9 cellular contexts compared by ENCODE assay signal in the genomic region with DNA sequence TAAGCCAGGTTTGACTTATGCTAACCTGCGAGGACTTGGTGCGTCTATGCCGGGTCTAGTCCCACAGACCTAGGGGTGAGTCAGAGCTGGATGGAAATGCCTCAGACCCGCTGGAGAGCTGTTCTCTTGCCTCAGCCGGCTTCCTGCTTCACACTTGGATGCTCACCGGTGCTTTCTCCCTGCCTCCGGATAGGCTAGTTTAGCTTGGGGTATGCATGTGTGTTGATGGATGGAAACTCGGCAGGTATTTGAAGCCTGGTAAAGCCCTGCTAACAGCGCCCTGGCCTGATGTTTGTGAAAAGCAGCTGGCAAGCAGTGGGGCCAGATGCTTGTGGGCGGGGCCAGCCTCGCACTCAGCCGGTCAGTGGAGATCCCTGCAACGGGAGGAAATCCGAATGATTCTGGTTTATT. TPM values are rescaled to one million over a fixed set of nuclear protein-coding genes. Genes with fewer than 3 reads are reported as not detected.
DNase-seq lines count a peak whose midpoint lies in the region; ATAC-seq, FAIRE-seq and TF ChIP-seq lines count a peak whose summit lies in the region.
"Had no signal": no experiment of that assay in that cellular context is flagged by ENCODE, and none has a peak within 500 bp of the region (broad histone marks: within the 10 kb centered on the region; RNA-seq: fewer than 3 reads in every experiment).

No MANE protein-coding gene starts in this region.

- H3K27ac Mint-ChIP-seq in stimulated activated naive CD8-positive, alpha-beta T cell treated with anti-CD3 and anti-CD28 coated beads, Interleukin-15, Interleukin-2, amounts not matched to agents 100 ng/mL and 50 ng/mL, for 24 hours = peak overlapping the region; percentile 77

- H3K4me1 ChIP-seq in vagina = peaks cover 86% of the 10 kb centered on the region

- no peak overlapping the region for H3K4me3 Mint-ChIP-seq in stimulated activated naive CD8-positive, alpha-beta T cell treated with anti-CD3 and anti-CD28 coated beads, Interleukin-15, Interleukin-2, amounts not matched to agents 100 ng/mL and 50 ng/mL, for 24 hours
- H3K4me3 Mint-ChIP-seq: dendritic cell treated with granulocyte-macrophage colony-stimulating factor and Interleukin-4, amounts not matched to agents 40 ng/mL and 50 ng/mL, for 4 days had no signal

- H3K4me3 ChIP-seq in vagina = peak overlapping the region; percentile 13 to 31

- peaks cover 79% of the 10 kb centered on the region for H3K4me1 Mint-ChIP-seq in stimulated activated naive CD8-positive, alpha-beta T cell treated with anti-CD3 and anti-CD28 coated beads, Interleukin-15, Interleukin-2, amounts not matched to agents 100 ng/mL and 50 ng/mL, for 24 hours (ENCODE audit: low read depth)

- DNase-seq in stimulated activated naive CD8-positive, alpha-beta T cell treated with anti-CD3 and anti-CD28 coated beads, Interleukin-15, Interleukin-2, amounts not matched to agents 100 U/mL and 50 U/mL, for 24 hours = no peak
- peak; percentile 97 for DNase-seq in RCC 7860 (ENCODE audit: low spot score)
- DNase-seq in epithelial cell of prostate (ENCODE audit: low read depth, low spot score) = peak; percentile 88
- DNase-seq in midbrain (lab: John Stamatoyannopoulos, UW) = peak; percentile 65
- DNase-seq in vagina (ENCODE audit: extremely low spot score in 2 of 2) = no peak
- no peak for DNase-seq in T-helper 1 cell

- H3K27ac ChIP-seq in epithelial cell of prostate (peak overlapping the region; percentile 82), vagina (peak overlapping the region; percentile 55)

- no peak for TF ChIP-seq POLR2A in vagina (IDR thresholded peaks at IDR 0.05)

- FAIRE-seq in RCC 7860 (lab: Jason Lieb, UNC) = peak; percentile 97

- peaks cover 32% of the 10 kb centered on the region for H3K36me3 Mint-ChIP-seq in stimulated activated naive CD8-positive, alpha-beta T cell treated with anti-CD3 and anti-CD28 coated beads, Interleukin-15, Interleukin-2, amounts not matched to agents 100 ng/mL and 50 ng/mL, for 24 hours (ENCODE audit: low read depth)

- no peaks in the 10 kb centered on the region for H3K27me3 Mint-ChIP-seq in stimulated activated naive CD8-positive, alpha-beta T cell treated with anti-CD3 and anti-CD28 coated beads, Interleukin-15, Interleukin-2, amounts not matched to agents 100 ng/mL and 50 ng/mL, for 24 hours
- H3K27me3 Mint-ChIP-seq: dendritic cell treated with granulocyte-macrophage colony-stimulating factor and Interleukin-4, amounts not matched to agents 40 ng/mL and 50 ng/mL, for 4 days had no signal

- H3K9me3 ChIP-seq in vagina = no peaks in the 10 kb centered on the region

- no peaks in the 10 kb centered on the region for H3K9me3 Mint-ChIP-seq in stimulated activated naive CD8-positive, alpha-beta T cell treated with anti-CD3 and anti-CD28 coated beads, Interleukin-15, Interleukin-2, amounts not matched to agents 100 ng/mL and 50 ng/mL, for 24 hours
- H3K9me3 Mint-ChIP-seq: dendritic cell treated with granulocyte-macrophage colony-stimulating factor and Interleukin-4, amounts not matched to agents 40 ng/mL and 50 ng/mL, for 4 days had no signal

- H3K36me3 ChIP-seq in vagina = no peaks in the 10 kb centered on the region

- no peak for TF ChIP-seq CTCF in vagina (IDR thresholded peaks at IDR 0.05)

- intact Hi-C loops in vagina (cut with DNase I) = no loop called here

- no peak for ATAC-seq in stimulated activated naive CD8-positive, alpha-beta T cell treated with anti-CD3 and anti-CD28 coated beads, Interleukin-15, Interleukin-2, amounts not matched to agents 100 U/mL and 50 U/mL, for 24 hours
- ATAC-seq in GM18519 (IDR thresholded peaks at IDR 0.05; ENCODE audit: low FRiP score, unreplicated experiment) = no peak

- H3K27me3 ChIP-seq in vagina = no peaks in the 10 kb centered on the region

RNA-seq across cellular contexts. Expression of a gene that starts 29.3 kb away (rescaled TPM):
- total RNA-seq in vagina = 116 TPM

Comparison
In these comparisons a context has a peak if more than half of its experiments do, and no peak if none do; other contexts are left out.
1. DNase-seq: peak in RCC 7860 (single experiment), epithelial cell of prostate (single experiment) and midbrain (single experiment); none in stimulated activated naive CD8-positive, alpha-beta T cell treated with anti-CD3 and anti-CD28 coated beads, Interleukin-15, Interleukin-2, amounts not matched to agents 100 U/mL and 50 U/mL, for 24 hours (single experiment), vagina (0 of 2) and T-helper 1 cell (0 of 5).